ENCODE assay signal across 30 cellular contexts in the genomic region with DNA sequence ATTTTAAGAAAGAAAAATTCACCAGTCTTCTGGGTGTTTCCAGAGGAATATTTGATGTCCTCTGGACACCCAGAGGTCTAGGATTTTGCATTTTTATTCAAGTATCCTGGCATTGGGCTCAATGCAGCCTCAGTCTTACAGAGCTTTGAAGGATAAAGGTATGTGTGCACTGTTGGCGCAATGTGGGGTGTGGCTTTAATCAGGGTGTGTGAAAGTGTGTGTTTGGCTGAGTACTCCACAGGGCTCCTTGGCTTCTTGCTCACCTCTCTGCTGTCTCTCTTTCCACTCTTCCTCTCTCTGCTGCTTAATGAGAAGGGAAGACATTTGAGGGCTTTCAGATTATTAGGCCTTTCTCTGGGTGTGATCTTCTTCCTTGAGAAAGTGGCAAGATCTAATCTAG.
"Had no signal": no experiment of that assay in that cellular context is flagged by ENCODE, and none has a peak within 500 bp of the region (broad histone marks: within the 10 kb centered on the region; RNA-seq: fewer than 3 reads in every experiment).

No MANE protein-coding gene starts in this region.

- H3K27me3 Mint-ChIP-seq: activated CD8-positive, alpha-beta T cell treated with anti-CD3 and anti-CD28 coated beads for 36 hours; activated naive CD4-positive, alpha-beta T cell treated with anti-CD3 and anti-CD28 coated beads, Interleukin-2, amount 50 U/mL, for 24 hours; activated naive CD8-positive, alpha-beta T cell treated with anti-CD3 and anti-CD28 coated beads for 36 hours; activated naive CD8-positive, alpha-beta T cell treated with anti-CD3 and anti-CD28 coated beads, Interleukin-2, amount 50 U/mL, for 24 hours; activated T-helper 17 cell treated with anti-CD3 and anti-CD28 coated beads, Interleukin-2, amount 50 U/mL, for 72 hours had no signal

- H3K4me1 ChIP-seq: adrenal gland, body of pancreas had no signal

- H3K27ac Mint-ChIP-seq: activated B cell treated with CpG ODN at 0.5 μM for 24 hours; activated CD8-positive, alpha-beta T cell treated with anti-CD3 and anti-CD28 coated beads for 36 hours; activated naive CD4-positive, alpha-beta T cell treated with anti-CD3 and anti-CD28 coated beads for 36 hours; activated naive CD4-positive, alpha-beta T cell treated with anti-CD3 and anti-CD28 coated beads, Interleukin-2, amount 50 U/mL, for 24 hours; activated naive CD8-positive, alpha-beta T cell treated with anti-CD3 and anti-CD28 coated beads for 36 hours; activated naive CD8-positive, alpha-beta T cell treated with anti-CD3 and anti-CD28 coated beads, Interleukin-2, amount 50 U/mL, for 24 hours; activated T-helper 17 cell treated with anti-CD3 and anti-CD28 coated beads, Interleukin-2, amount 50 U/mL, for 72 hours; effector memory CD8-positive, alpha-beta T cell; T-helper 17 cell; T-helper 2 cell treated with Interferon-gamma antibody and Interleukin-4, amounts not matched to agents 5 μg/mL and 100 μg/mL, for 36 hours had no signal

- H3K4me3 ChIP-seq: adrenal gland, body of pancreas had no signal

- ATAC-seq: activated CD4-positive, CD25-positive, alpha-beta regulatory T cell treated with anti-CD3 and anti-CD28 coated beads, Interleukin-2, amount 50 U/mL, for 24 hours; activated CD8-positive, alpha-beta T cell treated with anti-CD3 and anti-CD28 coated beads for 36 hours; activated naive CD8-positive, alpha-beta T cell treated with anti-CD3 and anti-CD28 coated beads, Interleukin-2, amount 50 U/mL, for 24 hours; activated T-cell treated with anti-CD3 and anti-CD28 coated beads, Interleukin-2, amount 50 U/mL, for 4 hours; activated T-helper 17 cell treated with anti-CD3 and anti-CD28 coated beads, Interleukin-2, amount 50 U/mL, for 72 hours; body of pancreas; effector memory CD8-positive, alpha-beta T cell; T-helper 17 cell had no signal

- H3K27ac ChIP-seq: adrenal gland, body of pancreas, epithelial cell of prostate, WERI-Rb-1 had no signal

- H3K4me1 Mint-ChIP-seq: activated naive CD4-positive, alpha-beta T cell treated with anti-CD3 and anti-CD28 coated beads, Interleukin-2, amount 50 U/mL, for 24 hours; activated naive CD8-positive, alpha-beta T cell treated with anti-CD3 and anti-CD28 coated beads for 36 hours; activated T-helper 17 cell treated with anti-CD3 and anti-CD28 coated beads, Interleukin-2, amount 50 U/mL, for 72 hours had no signal

- H3K9me3 Mint-ChIP-seq: activated CD8-positive, alpha-beta T cell treated with anti-CD3 and anti-CD28 coated beads for 36 hours; activated naive CD4-positive, alpha-beta T cell treated with anti-CD3 and anti-CD28 coated beads, Interleukin-2, amount 50 U/mL, for 24 hours; activated naive CD8-positive, alpha-beta T cell treated with anti-CD3 and anti-CD28 coated beads, Interleukin-2, amount 50 U/mL, for 24 hours; activated T-cell treated with anti-CD3 and anti-CD28 coated beads, Interleukin-2, amount 50 U/mL, for 4 hours; effector memory CD8-positive, alpha-beta T cell; T-helper 2 cell treated with Interferon-gamma antibody and Interleukin-4, amounts not matched to agents 5 μg/mL and 100 μg/mL, for 36 hours had no signal

- H3K36me3 ChIP-seq: adrenal gland, WERI-Rb-1 had no signal

- H3K27me3 ChIP-seq: adrenal gland, body of pancreas had no signal

- DNase-seq: activated B cell treated with CpG ODN at 0.5 μM for 24 hours; activated CD4-positive, alpha-beta T cell treated with anti-CD3 and anti-CD28 coated beads for 48 hours; activated CD4-positive, alpha-beta T cell treated with anti-CD3 and anti-CD28 coated beads, Interleukin-2, amount 50 U/mL, for 1 hour; activated CD4-positive, alpha-beta T cell treated with anti-CD3 and anti-CD28 coated beads, Interleukin-2, amount 50 U/mL, for 48 hours; activated CD8-positive, alpha-beta memory T cell treated with anti-CD3 and anti-CD28 coated beads for 24 hours; activated CD8-positive, alpha-beta T cell treated with anti-CD3 and anti-CD28 coated beads for 36 hours; activated effector memory CD4-positive, alpha-beta T cell treated with Interleukin-2 at 50 U/mL for 16 hours; activated naive CD4-positive, alpha-beta T cell treated with anti-CD3 and anti-CD28 coated beads for 36 hours; activated naive CD8-positive, alpha-beta T cell treated with anti-CD3 and anti-CD28 coated beads for 36 hours; activated naive CD8-positive, alpha-beta T cell treated with anti-CD3 and anti-CD28 coated beads, Interleukin-2, amount 50 U/mL, for 24 hours; activated T-cell treated with anti-CD3 and anti-CD28 coated beads, Interleukin-2, amount 50 U/mL, for 4 hours; adrenal gland; amygdala; aorta; body of pancreas; caudate nucleus; cortex of kidney; dermis blood vessel endothelial cell; effector CD4-positive, alpha-beta T cell; effector memory CD8-positive, alpha-beta T cell; foreskin fibroblast; T-helper 1 cell; T-helper 17 cell; T1000; WERI-Rb-1 had no signal

- H3K9me3 ChIP-seq: adrenal gland, body of pancreas had no signal

- H3K4me3 Mint-ChIP-seq: activated B cell treated with CpG ODN at 0.5 μM for 24 hours; activated CD8-positive, alpha-beta T cell treated with anti-CD3 and anti-CD28 coated beads for 36 hours; activated naive CD4-positive, alpha-beta T cell treated with anti-CD3 and anti-CD28 coated beads for 36 hours; activated naive CD4-positive, alpha-beta T cell treated with anti-CD3 and anti-CD28 coated beads, Interleukin-2, amount 50 U/mL, for 24 hours; activated naive CD8-positive, alpha-beta T cell treated with anti-CD3 and anti-CD28 coated beads for 36 hours; activated naive CD8-positive, alpha-beta T cell treated with anti-CD3 and anti-CD28 coated beads, Interleukin-2, amount 50 U/mL, for 24 hours; activated T-cell treated with anti-CD3 and anti-CD28 coated beads, Interleukin-2, amount 50 U/mL, for 4 hours; activated T-helper 17 cell treated with anti-CD3 and anti-CD28 coated beads, Interleukin-2, amount 50 U/mL, for 72 hours; effector memory CD8-positive, alpha-beta T cell; T-helper 17 cell; T-helper 2 cell treated with Interferon-gamma antibody and Interleukin-4, amounts not matched to agents 5 μg/mL and 100 μg/mL, for 36 hours had no signal
